Comparison of ENCODE assay signal across 11 cellular contexts in the genomic region with DNA sequence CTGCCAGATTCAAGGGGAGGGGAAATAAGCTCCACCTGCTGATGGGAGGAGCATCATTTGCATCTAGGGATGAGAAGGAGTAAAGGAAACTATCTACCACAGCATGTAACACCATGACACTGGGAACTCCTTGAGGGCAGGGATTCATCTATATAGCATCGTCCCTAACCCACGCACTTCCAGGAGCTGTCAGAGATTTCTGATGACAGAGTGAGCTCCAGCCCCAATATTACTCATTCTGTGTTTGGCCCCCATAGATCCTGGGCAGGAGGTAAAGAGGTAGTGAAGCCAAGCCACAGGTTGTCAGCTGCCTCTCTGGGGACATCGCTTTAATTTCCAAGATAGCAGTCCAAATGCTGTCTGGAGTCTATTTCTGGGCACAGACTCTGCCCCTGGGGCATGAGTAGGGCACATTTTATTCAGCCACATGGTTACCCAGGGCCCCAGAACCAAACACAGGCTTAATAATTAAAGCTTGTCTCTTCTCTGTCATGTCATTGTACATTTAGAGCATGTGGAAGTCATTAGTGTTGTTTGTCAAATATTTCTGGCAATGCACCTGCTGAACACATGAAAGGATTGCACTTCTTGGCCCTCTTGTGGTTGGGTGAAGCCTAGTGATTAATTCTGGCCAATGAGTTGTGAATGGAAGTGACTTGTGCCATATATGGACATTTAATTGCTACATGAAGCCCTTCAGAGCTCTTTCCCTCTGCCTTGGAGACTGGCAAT.
A peak's percentile ranks its signal among the peaks of the same experiment; 100 is the strongest.
DNase-seq lines count a peak whose midpoint lies in the region; ATAC-seq, FAIRE-seq and TF ChIP-seq lines count a peak whose summit lies in the region.
"Had no signal": no experiment of that assay in that cellular context is flagged by ENCODE, and none has a peak within 500 bp of the region (broad histone marks: within the 10 kb centered on the region; RNA-seq: fewer than 3 reads in every experiment).

No MANE protein-coding gene starts in this region.

- H3K79me2 ChIP-seq in DOHH2 (ENCODE audit: control insufficient read depth, low read length), result no peaks in the 10 kb centered on the region

- H3K4me3 ChIP-seq in DOHH2 (ENCODE audit: low read length), result peak overlapping the region; percentile 63
- H3K4me3 ChIP-seq in kidney (ENCODE audit: low read length in 2 of 2), result no peak overlapping the region
- H3K4me3 ChIP-seq: heart left ventricle had no signal

- H3K9ac ChIP-seq in kidney (ENCODE audit: low read length in 2 of 2), result no peak overlapping the region
- H3K9ac ChIP-seq: KMS-11 had no signal

- TF ChIP-seq CTCF in DOHH2 (IDR thresholded peaks at IDR 0.05; ENCODE audit: low read depth, low read length, poor library complexity, severe bottlenecking) (peak; percentile 65), kidney (IDR thresholded peaks at IDR 0.05; ENCODE audit: borderline replicate concordance, extremely low read depth, insufficient read depth) (peak; percentile 26)

- no peak for FAIRE-seq in kidney (lab: Jason Lieb, UNC)

- no peaks in the 10 kb centered on the region for H3K36me3 Mint-ChIP-seq in activated naive CD4-positive, alpha-beta T cell treated with anti-CD3 and anti-CD28 coated beads, Interleukin-2, amount 50 U/mL, for 72 hours

- peaks cover 0 to 14% of the 10 kb centered on the region in 2 donors for H3K9me3 Mint-ChIP-seq in activated naive CD4-positive, alpha-beta T cell treated with anti-CD3 and anti-CD28 coated beads, Interleukin-2, amount 50 U/mL, for 72 hours

- H3F3A ChIP-seq in DOHH2 (ENCODE audit: control insufficient read depth, insufficient read depth), result peaks cover 15% of the 10 kb centered on the region

- no peak overlapping the region for H3K27ac Mint-ChIP-seq in activated naive CD4-positive, alpha-beta T cell treated with anti-CD3 and anti-CD28 coated beads, Interleukin-2, amount 50 U/mL, for 72 hours

- ATAC-seq in HG03196 (IDR thresholded peaks at IDR 0.05; ENCODE audit: unreplicated experiment) (peak; percentile 47), GM19452 (IDR thresholded peaks at IDR 0.05; ENCODE audit: unreplicated experiment) (no peak)
- no peak for ATAC-seq in activated naive CD4-positive, alpha-beta T cell treated with anti-CD3 and anti-CD28 coated beads, Interleukin-2, amount 50 U/mL, for 72 hours

- intact Hi-C loops in kidney (cut with DNase I), result no loop called here

- H3K4me1 ChIP-seq in DOHH2 (ENCODE audit: control insufficient read depth, low read length) (peaks cover 50% of the 10 kb centered on the region), kidney (ENCODE audit: control insufficient read depth in 1 of 2, insufficient read depth in 1 of 2, low read depth in 1 of 2, low read length in 2 of 2) (peaks cover 6% of the 10 kb centered on the region in 2 donors)

- H3K9me2 ChIP-seq in DOHH2 (replicated peaks; ENCODE audit: control insufficient read depth, low read length), result no peaks in the 10 kb centered on the region

- H3K9me3 ChIP-seq in DOHH2 (ENCODE audit: control insufficient read depth, insufficient read depth, low read length), result peaks cover 3% of the 10 kb centered on the region; the same call in 1 of the 2 replicates
- no peaks in the 10 kb centered on the region for H3K9me3 ChIP-seq in kidney (ENCODE audit: control insufficient read depth in 1 of 2, low read length in 2 of 2)

- H3K27ac ChIP-seq in DOHH2 (ENCODE audit: low read depth, low read length) (peak overlapping the region; percentile 96), kidney (ENCODE audit: low read depth in 2 of 2, low read length in 2 of 2) (no peak overlapping the region)
- H3K27ac ChIP-seq: heart left ventricle, KMS-11 had no signal

- peak overlapping the region; percentile 81 for H3K4me2 ChIP-seq in DOHH2 (ENCODE audit: low read length)
- H3K4me2 ChIP-seq: KMS-11 had no signal

- H3K36me3 ChIP-seq in DOHH2 (ENCODE audit: control insufficient read depth, low read length) (no peaks in the 10 kb centered on the region), kidney (ENCODE audit: control insufficient read depth in 1 of 2, insufficient read depth in 2 of 2, low read length in 2 of 2) (no peaks in the 10 kb centered on the region)
- H3K36me3 ChIP-seq: heart left ventricle had no signal

- no peaks in the 10 kb centered on the region for H4K20me1 ChIP-seq in DOHH2 (ENCODE audit: control insufficient read depth, insufficient read depth, low read depth, low read length)

- no peaks in the 10 kb centered on the region for H3K27me3 ChIP-seq in DOHH2 (ENCODE audit: control insufficient read depth, low read length)

- peak; percentile 92 for DNase-seq in NCI-H69 (lab: John Stamatoyannopoulos, UW)
- no peak for DNase-seq in kidney
- no peak for DNase-seq in activated CD4-positive, CD25-positive, alpha-beta regulatory T cell (lab: John Stamatoyannopoulos, UW)
- DNase-seq in amygdala (lab: John Stamatoyannopoulos, UW), result no peak
- no peak for DNase-seq in activated naive CD4-positive, alpha-beta T cell treated with anti-CD3 and anti-CD28 coated beads, Interleukin-2, amount 50 U/mL, for 72 hours (ENCODE audit: low spot score in 2 of 2)
- DNase-seq: activated naive CD4-positive, alpha-beta T cell; heart left ventricle had no signal
